ENCODE assay signal across 8 cellular contexts in genomic region chr22:37639070-37639760, GRCh38. TPM values are rescaled to one million over a fixed set of nuclear protein-coding genes. Genes with fewer than 3 reads are reported as not detected.
DNase-seq lines count a peak whose midpoint lies in the region; ATAC-seq and TF ChIP-seq lines count a peak whose summit lies in the region.

A gene with protein sequence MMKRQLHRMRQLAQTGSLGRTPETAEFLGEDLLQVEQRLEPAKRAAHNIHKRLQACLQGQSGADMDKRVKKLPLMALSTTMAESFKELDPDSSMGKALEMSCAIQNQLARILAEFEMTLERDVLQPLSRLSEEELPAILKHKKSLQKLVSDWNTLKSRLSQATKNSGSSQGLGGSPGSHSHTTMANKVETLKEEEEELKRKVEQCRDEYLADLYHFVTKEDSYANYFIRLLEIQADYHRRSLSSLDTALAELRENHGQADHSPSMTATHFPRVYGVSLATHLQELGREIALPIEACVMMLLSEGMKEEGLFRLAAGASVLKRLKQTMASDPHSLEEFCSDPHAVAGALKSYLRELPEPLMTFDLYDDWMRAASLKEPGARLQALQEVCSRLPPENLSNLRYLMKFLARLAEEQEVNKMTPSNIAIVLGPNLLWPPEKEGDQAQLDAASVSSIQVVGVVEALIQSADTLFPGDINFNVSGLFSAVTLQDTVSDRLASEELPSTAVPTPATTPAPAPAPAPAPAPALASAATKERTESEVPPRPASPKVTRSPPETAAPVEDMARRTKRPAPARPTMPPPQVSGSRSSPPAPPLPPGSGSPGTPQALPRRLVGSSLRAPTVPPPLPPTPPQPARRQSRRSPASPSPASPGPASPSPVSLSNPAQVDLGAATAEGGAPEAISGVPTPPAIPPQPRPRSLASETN (plus strand): TSS chr22:37639669. CDS start chr22:37639788, 119 bp downstream.

- H3K27ac Mint-ChIP-seq in activated naive CD4-positive, alpha-beta T cell treated with anti-CD3 and anti-CD28 coated beads, Interleukin-2, amount 50 U/mL, for 24 hours = peak within 1 kb of the TSS; percentile 95

- peak within 1 kb of the TSS; percentile 47 to 62 for H3K4me3 ChIP-seq in right atrium auricular region
- H3K4me3 ChIP-seq in skeletal muscle cell (ENCODE audit: low read depth, low read length) = peak within 1 kb of the TSS; percentile 65

- no peak for ATAC-seq in HG02973 (IDR thresholded peaks at IDR 0.05; ENCODE audit: unreplicated experiment)

- no peaks in the 10 kb centered on the region for H3K36me3 Mint-ChIP-seq in activated naive CD4-positive, alpha-beta T cell treated with anti-CD3 and anti-CD28 coated beads, Interleukin-2, amount 50 U/mL, for 24 hours

- peak; percentile 33 to 38 for DNase-seq in NOMO-1 (lab: John Stamatoyannopoulos, UW; ENCODE audit: unreplicated experiment in 2 of 2)
- DNase-seq in NOMO-1 treated with DMSO at 0.1 percent for 48 hours (lab: John Stamatoyannopoulos, UW; ENCODE audit: unreplicated experiment) = no peak
- peak; percentile 44 for DNase-seq in RKO (ENCODE audit: low spot score)
- DNase-seq in right atrium auricular region (ENCODE audit: low spot score) = no peak
- no peak for DNase-seq in skeletal muscle cell (ENCODE audit: low read depth)
- no peak for DNase-seq in HK-2 (ENCODE audit: unreplicated experiment)

- H3K4me1 Mint-ChIP-seq in activated naive CD4-positive, alpha-beta T cell treated with anti-CD3 and anti-CD28 coated beads, Interleukin-2, amount 50 U/mL, for 24 hours = peaks cover 67% of the 10 kb centered on the region

- H3K4me1 ChIP-seq in right atrium auricular region = peaks cover 0 to 47% of the 10 kb centered on the region in 2 donors

- TF ChIP-seq CTCF in right atrium auricular region (IDR thresholded peaks at IDR 0.05) = no peak

- no peaks in the 10 kb centered on the region for H3K27me3 ChIP-seq in right atrium auricular region

- peak within 1 kb of the TSS in 1 of 2 donors; percentile 23 for H3K27ac ChIP-seq in right atrium auricular region

- H3K27me3 Mint-ChIP-seq in activated naive CD4-positive, alpha-beta T cell treated with anti-CD3 and anti-CD28 coated beads, Interleukin-2, amount 50 U/mL, for 24 hours = no peaks in the 10 kb centered on the region

- no peaks in the 10 kb centered on the region for H3K9me3 Mint-ChIP-seq in activated naive CD4-positive, alpha-beta T cell treated with anti-CD3 and anti-CD28 coated beads, Interleukin-2, amount 50 U/mL, for 24 hours

- no peaks in the 10 kb centered on the region for H3K36me3 ChIP-seq in right atrium auricular region

- H3K4me3 Mint-ChIP-seq in activated naive CD4-positive, alpha-beta T cell treated with anti-CD3 and anti-CD28 coated beads, Interleukin-2, amount 50 U/mL, for 24 hours = peak within 1 kb of the TSS; percentile 89

- H3K9me3 ChIP-seq in right atrium auricular region = no peaks in the 10 kb centered on the region

RNA-seq across cellular contexts. Expression of the gene that starts here (rescaled TPM):
- total RNA-seq in right atrium auricular region = 1 to 10 TPM; 1.5 to 4.0 TPM

Comparison
In these comparisons a context has a peak if more than half of its experiments do, and no peak if none do; other contexts are left out.
1. DNase-seq: peak in NOMO-1 (2 of 2) and RKO (single experiment); none in NOMO-1 treated with DMSO at 0.1 percent for 48 hours (single experiment), right atrium auricular region (single experiment), skeletal muscle cell (single experiment) and HK-2 (single experiment).